1 cellular context compared by ENCODE assay signal in the genomic region with DNA sequence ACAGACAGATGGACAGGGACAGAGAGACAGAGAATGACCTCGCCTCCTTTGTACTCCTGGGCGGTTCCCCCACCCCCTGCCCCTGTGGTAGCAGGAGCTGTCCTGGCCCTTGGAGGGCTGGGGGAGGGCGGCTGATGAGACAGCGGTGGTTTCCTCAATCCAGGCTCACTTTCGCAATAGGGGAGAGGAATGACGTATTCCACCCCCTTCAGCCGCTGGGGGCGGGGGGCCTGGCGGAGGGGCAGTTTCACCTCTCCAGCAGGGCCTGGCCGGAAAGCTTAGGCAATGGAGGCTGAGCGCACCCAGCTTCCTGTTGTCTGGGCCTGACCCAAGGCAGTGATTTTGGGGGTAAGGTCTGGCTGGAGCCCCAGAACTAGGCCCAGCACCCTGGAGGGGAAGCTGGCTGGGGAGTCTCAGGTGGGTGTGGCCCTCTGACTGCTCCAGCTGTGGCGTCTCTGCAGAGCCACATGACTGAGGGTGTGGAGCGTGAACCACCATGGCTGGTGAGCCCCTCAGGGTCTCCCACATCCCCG.
TF ChIP-seq lines count a peak whose summit lies in the region.

No MANE protein-coding gene starts in this region.

TF ChIP-seq in K562, 482 proteins besides CTCF, POLR2A, EP300 and RAD21 (continued from another document and continues in another):
- TF ChIP-seq POLR3A (IDR thresholded peaks at IDR 0.05; ENCODE audit: borderline replicate concordance, extremely low read depth, insufficient read depth, insufficient read length) (no peak), CREB1 (IDR thresholded peaks at IDR 0.05) (peak; percentile 90), CREB1 (CRISPR knock-in tag; IDR thresholded peaks at IDR 0.05) (peak; percentile 84), SRF (CRISPR knock-in tag; IDR thresholded peaks at IDR 0.05) (0 out of 4 replicates have a peak, but pooled peaks of 1 of the 2 experiments have one; percentile 11), GTF2F1 (IDR thresholded peaks at IDR 0.05; ENCODE audit: low read depth, low read length) (no peak), FOXJ3 (CRISPR knock-in tag; IDR thresholded peaks at IDR 0.05) (no peak), SIX5 (IDR thresholded peaks at IDR 0.05; ENCODE audit: borderline replicate concordance in 1 of 2, insufficient read depth in 1 of 2, low read depth in 1 of 2, low read length in 2 of 2) (no peak), NCOA6 (IDR thresholded peaks at IDR 0.05) (no peak), ZBTB17 (CRISPR knock-in tag; IDR thresholded peaks at IDR 0.05) (peak; percentile 21; the same call in 1 of the 2 replicates), KLF1 (tag; IDR thresholded peaks at IDR 0.05) (0 out of 2 replicates have a peak, but pooled peaks have one; percentile 65), MYNN (IDR thresholded peaks at IDR 0.05) (peak; percentile 49; the same call in 1 of the 2 replicates), MYNN (CRISPR knock-in tag; IDR thresholded peaks at IDR 0.05) (no peak), TGIF2 (CRISPR knock-in tag; IDR thresholded peaks at IDR 0.05) (no peak), ZNF143 (CRISPR knock-in tag; IDR thresholded peaks at IDR 0.05) (no peak), MEF2A (IDR thresholded peaks at IDR 0.05; ENCODE audit: control insufficient read depth, low read depth, low read length) (no peak), ETV5 (CRISPR knock-in tag; IDR thresholded peaks at IDR 0.05; ENCODE audit: low read depth) (no peak), ZNF75A (CRISPR knock-in tag; IDR thresholded peaks at IDR 0.05) (no peak), ZNF589 (CRISPR knock-in tag; IDR thresholded peaks at IDR 0.05; ENCODE audit: low read depth) (peak; percentile 80), ZFP30 (CRISPR knock-in tag; IDR thresholded peaks at IDR 0.05; ENCODE audit: borderline replicate concordance) (no peak), SREBF1 (IDR thresholded peaks at IDR 0.05; ENCODE audit: borderline replicate concordance, low read depth, low read length) (no peak), PHB (CRISPR knock-in tag; IDR thresholded peaks at IDR 0.05) (no peak)
- TF ChIP-seq, protein P1, sequence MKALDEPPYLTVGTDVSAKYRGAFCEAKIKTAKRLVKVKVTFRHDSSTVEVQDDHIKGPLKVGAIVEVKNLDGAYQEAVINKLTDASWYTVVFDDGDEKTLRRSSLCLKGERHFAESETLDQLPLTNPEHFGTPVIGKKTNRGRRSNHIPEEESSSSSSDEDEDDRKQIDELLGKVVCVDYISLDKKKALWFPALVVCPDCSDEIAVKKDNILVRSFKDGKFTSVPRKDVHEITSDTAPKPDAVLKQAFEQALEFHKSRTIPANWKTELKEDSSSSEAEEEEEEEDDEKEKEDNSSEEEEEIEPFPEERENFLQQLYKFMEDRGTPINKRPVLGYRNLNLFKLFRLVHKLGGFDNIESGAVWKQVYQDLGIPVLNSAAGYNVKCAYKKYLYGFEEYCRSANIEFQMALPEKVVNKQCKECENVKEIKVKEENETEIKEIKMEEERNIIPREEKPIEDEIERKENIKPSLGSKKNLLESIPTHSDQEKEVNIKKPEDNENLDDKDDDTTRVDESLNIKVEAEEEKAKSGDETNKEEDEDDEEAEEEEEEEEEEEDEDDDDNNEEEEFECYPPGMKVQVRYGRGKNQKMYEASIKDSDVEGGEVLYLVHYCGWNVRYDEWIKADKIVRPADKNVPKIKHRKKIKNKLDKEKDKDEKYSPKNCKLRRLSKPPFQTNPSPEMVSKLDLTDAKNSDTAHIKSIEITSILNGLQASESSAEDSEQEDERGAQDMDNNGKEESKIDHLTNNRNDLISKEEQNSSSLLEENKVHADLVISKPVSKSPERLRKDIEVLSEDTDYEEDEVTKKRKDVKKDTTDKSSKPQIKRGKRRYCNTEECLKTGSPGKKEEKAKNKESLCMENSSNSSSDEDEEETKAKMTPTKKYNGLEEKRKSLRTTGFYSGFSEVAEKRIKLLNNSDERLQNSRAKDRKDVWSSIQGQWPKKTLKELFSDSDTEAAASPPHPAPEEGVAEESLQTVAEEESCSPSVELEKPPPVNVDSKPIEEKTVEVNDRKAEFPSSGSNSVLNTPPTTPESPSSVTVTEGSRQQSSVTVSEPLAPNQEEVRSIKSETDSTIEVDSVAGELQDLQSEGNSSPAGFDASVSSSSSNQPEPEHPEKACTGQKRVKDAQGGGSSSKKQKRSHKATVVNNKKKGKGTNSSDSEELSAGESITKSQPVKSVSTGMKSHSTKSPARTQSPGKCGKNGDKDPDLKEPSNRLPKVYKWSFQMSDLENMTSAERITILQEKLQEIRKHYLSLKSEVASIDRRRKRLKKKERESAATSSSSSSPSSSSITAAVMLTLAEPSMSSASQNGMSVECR (CRISPR knock-in tag; IDR thresholded peaks at IDR 0.05): peak; percentile 89
- TF ChIP-seq, protein P2, sequence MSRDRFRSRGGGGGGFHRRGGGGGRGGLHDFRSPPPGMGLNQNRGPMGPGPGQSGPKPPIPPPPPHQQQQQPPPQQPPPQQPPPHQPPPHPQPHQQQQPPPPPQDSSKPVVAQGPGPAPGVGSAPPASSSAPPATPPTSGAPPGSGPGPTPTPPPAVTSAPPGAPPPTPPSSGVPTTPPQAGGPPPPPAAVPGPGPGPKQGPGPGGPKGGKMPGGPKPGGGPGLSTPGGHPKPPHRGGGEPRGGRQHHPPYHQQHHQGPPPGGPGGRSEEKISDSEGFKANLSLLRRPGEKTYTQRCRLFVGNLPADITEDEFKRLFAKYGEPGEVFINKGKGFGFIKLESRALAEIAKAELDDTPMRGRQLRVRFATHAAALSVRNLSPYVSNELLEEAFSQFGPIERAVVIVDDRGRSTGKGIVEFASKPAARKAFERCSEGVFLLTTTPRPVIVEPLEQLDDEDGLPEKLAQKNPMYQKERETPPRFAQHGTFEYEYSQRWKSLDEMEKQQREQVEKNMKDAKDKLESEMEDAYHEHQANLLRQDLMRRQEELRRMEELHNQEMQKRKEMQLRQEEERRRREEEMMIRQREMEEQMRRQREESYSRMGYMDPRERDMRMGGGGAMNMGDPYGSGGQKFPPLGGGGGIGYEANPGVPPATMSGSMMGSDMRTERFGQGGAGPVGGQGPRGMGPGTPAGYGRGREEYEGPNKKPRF (IDR thresholded peaks at IDR 0.05; ENCODE audit: low read depth, low read length): no peak
- TF ChIP-seq, protein P3, sequence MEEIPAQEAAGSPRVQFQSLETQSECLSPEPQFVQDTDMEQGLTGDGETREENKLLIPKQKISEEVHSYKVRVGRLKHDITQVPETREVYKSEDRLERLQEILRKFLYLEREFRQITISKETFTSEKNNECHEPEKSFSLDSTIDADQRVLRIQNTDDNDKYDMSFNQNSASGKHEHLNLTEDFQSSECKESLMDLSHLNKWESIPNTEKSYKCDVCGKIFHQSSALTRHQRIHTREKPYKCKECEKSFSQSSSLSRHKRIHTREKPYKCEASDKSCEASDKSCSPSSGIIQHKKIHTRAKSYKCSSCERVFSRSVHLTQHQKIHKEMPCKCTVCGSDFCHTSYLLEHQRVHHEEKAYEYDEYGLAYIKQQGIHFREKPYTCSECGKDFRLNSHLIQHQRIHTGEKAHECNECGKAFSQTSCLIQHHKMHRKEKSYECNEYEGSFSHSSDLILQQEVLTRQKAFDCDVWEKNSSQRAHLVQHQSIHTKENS (CRISPR knock-in tag; IDR thresholded peaks at IDR 0.05): no peak
- TF ChIP-seq, protein P4, sequence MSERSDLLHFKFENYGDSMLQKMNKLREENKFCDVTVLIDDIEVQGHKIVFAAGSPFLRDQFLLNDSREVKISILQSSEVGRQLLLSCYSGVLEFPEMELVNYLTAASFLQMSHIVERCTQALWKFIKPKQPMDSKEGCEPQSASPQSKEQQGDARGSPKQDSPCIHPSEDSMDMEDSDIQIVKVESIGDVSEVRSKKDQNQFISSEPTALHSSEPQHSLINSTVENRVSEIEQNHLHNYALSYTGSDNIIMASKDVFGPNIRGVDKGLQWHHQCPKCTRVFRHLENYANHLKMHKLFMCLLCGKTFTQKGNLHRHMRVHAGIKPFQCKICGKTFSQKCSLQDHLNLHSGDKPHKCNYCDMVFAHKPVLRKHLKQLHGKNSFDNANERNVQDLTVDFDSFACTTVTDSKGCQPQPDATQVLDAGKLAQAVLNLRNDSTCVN (CRISPR knock-in tag; IDR thresholded peaks at IDR 0.05): no peak
- TF ChIP-seq, protein P5, sequence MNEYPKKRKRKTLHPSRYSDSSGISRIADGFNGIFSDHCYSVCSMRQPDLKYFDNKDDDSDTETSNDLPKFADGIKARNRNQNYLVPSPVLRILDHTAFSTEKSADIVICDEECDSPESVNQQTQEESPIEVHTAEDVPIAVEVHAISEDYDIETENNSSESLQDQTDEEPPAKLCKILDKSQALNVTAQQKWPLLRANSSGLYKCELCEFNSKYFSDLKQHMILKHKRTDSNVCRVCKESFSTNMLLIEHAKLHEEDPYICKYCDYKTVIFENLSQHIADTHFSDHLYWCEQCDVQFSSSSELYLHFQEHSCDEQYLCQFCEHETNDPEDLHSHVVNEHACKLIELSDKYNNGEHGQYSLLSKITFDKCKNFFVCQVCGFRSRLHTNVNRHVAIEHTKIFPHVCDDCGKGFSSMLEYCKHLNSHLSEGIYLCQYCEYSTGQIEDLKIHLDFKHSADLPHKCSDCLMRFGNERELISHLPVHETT (CRISPR knock-in tag; conservative IDR thresholded peaks at IDR 0.05 in 1 of 2, IDR thresholded peaks at IDR 0.05 in 1 of 2): no peak
- TF ChIP-seq, protein P6, sequence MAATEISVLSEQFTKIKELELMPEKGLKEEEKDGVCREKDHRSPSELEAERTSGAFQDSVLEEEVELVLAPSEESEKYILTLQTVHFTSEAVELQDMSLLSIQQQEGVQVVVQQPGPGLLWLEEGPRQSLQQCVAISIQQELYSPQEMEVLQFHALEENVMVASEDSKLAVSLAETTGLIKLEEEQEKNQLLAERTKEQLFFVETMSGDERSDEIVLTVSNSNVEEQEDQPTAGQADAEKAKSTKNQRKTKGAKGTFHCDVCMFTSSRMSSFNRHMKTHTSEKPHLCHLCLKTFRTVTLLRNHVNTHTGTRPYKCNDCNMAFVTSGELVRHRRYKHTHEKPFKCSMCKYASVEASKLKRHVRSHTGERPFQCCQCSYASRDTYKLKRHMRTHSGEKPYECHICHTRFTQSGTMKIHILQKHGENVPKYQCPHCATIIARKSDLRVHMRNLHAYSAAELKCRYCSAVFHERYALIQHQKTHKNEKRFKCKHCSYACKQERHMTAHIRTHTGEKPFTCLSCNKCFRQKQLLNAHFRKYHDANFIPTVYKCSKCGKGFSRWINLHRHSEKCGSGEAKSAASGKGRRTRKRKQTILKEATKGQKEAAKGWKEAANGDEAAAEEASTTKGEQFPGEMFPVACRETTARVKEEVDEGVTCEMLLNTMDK (IDR thresholded peaks at IDR 0.05; ENCODE audit: borderline replicate concordance, insufficient read depth, low read depth, low read length, poor library complexity, severe bottlenecking): no peak
- TF ChIP-seq, protein P7, sequence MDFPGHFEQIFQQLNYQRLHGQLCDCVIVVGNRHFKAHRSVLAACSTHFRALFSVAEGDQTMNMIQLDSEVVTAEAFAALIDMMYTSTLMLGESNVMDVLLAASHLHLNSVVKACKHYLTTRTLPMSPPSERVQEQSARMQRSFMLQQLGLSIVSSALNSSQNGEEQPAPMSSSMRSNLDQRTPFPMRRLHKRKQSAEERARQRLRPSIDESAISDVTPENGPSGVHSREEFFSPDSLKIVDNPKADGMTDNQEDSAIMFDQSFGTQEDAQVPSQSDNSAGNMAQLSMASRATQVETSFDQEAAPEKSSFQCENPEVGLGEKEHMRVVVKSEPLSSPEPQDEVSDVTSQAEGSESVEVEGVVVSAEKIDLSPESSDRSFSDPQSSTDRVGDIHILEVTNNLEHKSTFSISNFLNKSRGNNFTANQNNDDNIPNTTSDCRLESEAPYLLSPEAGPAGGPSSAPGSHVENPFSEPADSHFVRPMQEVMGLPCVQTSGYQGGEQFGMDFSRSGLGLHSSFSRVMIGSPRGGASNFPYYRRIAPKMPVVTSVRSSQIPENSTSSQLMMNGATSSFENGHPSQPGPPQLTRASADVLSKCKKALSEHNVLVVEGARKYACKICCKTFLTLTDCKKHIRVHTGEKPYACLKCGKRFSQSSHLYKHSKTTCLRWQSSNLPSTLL (IDR thresholded peaks at IDR 0.05): no peak
- TF ChIP-seq, protein P8, sequence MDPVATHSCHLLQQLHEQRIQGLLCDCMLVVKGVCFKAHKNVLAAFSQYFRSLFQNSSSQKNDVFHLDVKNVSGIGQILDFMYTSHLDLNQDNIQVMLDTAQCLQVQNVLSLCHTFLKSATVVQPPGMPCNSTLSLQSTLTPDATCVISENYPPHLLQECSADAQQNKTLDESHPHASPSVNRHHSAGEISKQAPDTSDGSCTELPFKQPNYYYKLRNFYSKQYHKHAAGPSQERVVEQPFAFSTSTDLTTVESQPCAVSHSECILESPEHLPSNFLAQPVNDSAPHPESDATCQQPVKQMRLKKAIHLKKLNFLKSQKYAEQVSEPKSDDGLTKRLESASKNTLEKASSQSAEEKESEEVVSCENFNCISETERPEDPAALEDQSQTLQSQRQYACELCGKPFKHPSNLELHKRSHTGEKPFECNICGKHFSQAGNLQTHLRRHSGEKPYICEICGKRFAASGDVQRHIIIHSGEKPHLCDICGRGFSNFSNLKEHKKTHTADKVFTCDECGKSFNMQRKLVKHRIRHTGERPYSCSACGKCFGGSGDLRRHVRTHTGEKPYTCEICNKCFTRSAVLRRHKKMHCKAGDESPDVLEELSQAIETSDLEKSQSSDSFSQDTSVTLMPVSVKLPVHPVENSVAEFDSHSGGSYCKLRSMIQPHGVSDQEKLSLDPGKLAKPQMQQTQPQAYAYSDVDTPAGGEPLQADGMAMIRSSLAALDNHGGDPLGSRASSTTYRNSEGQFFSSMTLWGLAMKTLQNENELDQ (CRISPR knock-in tag; IDR thresholded peaks at IDR 0.05; ENCODE audit: borderline replicate concordance): no peak
- TF ChIP-seq, protein P9, sequence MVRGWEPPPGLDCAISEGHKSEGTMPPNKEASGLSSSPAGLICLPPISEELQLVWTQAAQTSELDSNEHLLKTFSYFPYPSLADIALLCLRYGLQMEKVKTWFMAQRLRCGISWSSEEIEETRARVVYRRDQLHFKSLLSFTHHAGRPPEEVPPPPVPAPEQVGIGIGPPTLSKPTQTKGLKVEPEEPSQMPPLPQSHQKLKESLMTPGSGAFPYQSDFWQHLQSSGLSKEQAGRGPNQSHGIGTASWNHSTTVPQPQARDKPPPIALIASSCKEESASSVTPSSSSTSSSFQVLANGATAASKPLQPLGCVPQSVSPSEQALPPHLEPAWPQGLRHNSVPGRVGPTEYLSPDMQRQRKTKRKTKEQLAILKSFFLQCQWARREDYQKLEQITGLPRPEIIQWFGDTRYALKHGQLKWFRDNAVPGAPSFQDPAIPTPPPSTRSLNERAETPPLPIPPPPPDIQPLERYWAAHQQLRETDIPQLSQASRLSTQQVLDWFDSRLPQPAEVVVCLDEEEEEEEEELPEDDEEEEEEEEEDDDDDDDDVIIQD (CRISPR knock-in tag; IDR thresholded peaks at IDR 0.05): no peak
- TF ChIP-seq, protein P10, sequence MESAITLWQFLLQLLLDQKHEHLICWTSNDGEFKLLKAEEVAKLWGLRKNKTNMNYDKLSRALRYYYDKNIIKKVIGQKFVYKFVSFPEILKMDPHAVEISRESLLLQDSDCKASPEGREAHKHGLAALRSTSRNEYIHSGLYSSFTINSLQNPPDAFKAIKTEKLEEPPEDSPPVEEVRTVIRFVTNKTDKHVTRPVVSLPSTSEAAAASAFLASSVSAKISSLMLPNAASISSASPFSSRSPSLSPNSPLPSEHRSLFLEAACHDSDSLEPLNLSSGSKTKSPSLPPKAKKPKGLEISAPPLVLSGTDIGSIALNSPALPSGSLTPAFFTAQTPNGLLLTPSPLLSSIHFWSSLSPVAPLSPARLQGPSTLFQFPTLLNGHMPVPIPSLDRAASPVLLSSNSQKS (CRISPR knock-in tag; IDR thresholded peaks at IDR 0.05): no peak
